ENCODE assay signal across 1 cellular context in the genomic region with DNA sequence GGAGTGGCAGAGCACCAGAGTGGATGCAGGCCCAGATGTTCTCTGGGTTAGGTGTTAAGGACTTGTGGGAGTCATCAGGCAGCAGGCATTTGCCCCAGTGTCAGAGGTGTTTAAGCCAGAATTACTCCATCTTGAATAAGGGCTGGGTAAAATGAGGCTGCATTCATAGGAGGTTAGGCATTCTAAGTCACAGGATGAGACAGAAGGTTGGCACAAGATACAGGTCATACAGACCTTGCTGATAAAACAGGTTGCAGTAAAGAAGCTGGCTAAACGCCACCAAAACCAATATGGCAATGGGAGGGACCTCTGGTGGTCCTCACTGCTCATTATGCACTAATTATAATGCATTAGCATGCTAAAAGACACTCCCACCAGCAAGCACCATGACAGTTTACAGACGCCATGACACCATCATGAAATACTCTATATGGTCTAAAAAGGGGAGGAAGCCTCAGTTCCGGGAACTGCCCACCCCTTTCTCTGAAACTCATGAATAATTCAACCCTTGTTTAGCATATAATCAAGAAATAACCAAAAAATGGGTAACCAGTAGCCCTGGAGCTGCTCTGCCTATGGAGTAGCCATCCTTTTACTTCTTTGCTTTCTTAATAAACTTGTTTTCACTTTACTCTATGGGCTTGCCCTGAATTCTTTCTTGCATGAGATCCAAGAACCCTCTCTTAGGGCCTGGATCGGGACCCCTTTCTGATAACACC.
TF ChIP-seq lines count a peak whose summit lies in the region.

No MANE protein-coding gene starts in this region.

TF ChIP-seq in WTC11, 78 proteins besides CTCF, POLR2A, EP300 and RAD21 (continued from another document):
- TF ChIP-seq CREM (CRISPR knock-in tag; IDR thresholded peaks at IDR 0.05): no peak
- no peak for TF ChIP-seq SMAD4 (CRISPR knock-in tag; IDR thresholded peaks at IDR 0.05)
- TF ChIP-seq, protein P1, sequence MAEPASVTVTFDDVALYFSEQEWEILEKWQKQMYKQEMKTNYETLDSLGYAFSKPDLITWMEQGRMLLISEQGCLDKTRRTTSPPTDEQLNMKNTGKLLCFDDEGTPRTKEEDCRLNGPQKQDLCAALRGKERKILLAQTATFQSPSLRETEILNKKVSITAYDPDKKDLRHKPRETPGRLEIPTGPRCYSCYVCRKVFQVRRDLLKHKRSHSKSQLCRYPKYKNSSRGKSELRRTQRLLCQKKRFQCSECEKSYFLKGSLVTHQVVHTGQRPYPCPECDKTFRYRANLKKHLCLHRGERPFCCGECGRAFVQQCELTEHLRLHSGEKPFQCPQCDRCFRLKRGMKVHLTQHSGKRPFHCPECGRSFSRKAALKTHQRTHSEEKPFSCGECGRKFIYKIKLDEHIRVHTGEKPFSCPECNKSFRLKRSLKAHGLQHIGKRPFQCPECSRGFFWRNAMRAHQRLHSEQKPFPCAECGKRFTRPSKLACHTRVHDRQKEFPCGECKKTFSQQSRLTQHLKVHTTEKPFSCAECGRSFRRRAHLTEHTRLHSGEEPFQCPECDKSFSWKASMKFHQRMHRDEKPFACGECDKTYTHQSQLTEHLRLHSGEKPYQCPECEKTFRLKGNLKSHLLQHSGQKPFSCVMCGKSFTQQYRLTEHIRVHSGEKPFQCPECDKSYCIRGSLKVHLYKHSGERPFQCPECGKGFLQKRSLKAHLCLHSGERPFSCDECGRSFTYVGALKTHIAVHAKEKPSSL (CRISPR knock-in tag; conservative IDR thresholded peaks at IDR 0.05): no peak
- TF ChIP-seq NR3C1 (CRISPR knock-in tag; conservative IDR thresholded peaks at IDR 0.05; ENCODE audit: low read depth): no peak
- TF ChIP-seq GTF2I (CRISPR knock-in tag; conservative IDR thresholded peaks at IDR 0.05): no peak
- no peak for TF ChIP-seq KAT7 (CRISPR knock-in tag; IDR thresholded peaks at IDR 0.05; ENCODE audit: borderline replicate concordance)
- TF ChIP-seq, protein P2, sequence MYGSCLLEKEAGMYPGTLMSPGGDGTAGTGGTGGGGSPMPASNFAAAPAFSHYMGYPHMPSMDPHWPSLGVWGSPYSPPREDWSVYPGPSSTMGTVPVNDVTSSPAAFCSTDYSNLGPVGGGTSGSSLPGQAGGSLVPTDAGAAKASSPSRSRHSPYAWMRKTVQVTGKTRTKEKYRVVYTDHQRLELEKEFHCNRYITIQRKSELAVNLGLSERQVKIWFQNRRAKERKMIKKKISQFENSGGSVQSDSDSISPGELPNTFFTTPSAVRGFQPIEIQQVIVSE (CRISPR knock-in tag; IDR thresholded peaks at IDR 0.05; ENCODE audit: borderline replicate concordance): no peak
